ENCODE assay signal across 19 cellular contexts in the genomic region with DNA sequence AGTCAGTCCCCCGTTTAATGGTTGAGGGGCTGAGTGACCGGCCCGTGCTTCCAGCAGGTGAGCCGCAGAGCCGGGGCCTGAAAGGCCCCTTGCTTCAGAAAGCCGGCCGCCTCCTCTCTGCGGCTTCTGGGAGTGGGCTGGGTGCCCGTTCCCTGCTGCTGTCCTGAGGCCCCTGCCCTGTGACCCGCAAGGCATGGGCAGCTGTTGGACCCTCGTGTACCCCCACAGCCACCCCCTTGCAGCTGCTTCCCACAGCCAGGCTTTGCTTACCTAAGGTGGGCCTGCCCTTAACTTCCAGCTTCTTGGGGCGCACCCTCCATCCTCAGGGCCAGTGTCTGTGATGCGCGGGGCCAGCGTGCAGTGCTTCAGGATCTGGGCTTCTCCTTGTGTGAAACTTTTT.
"Had no signal": no experiment of that assay in that cellular context is flagged by ENCODE, and none has a peak within 500 bp of the region (broad histone marks: within the 10 kb centered on the region; RNA-seq: fewer than 3 reads in every experiment).

No MANE protein-coding gene starts in this region.

- H3K36me3 ChIP-seq: ovary had no signal

- H3K27ac ChIP-seq: coronary artery, foreskin keratinocyte, ovary, stomach, transverse colon had no signal

- FAIRE-seq: endothelial cell of umbilical vein, small intestine had no signal

- H3K27me3 ChIP-seq: foreskin keratinocyte, ovary, stomach, transverse colon had no signal

- DNase-seq: effector CD4-positive, alpha-beta T cell; endodermal cell; erythroblast; foreskin keratinocyte; kidney glomerular epithelial cell; mammary epithelial cell; naive thymus-derived CD4-positive, alpha-beta T cell; nephron progenitor cell; ovary; right cardiac atrium; small intestine; stimulated activated CD4-positive, alpha-beta T cell treated with anti-CD3 and anti-CD28 coated beads, Interleukin-12 subunit alpha, Interleukin-12 subunit beta, amount 100 ng/mL, for 4 hours; stimulated activated naive CD4-positive, alpha-beta T cell; stomach; substantia nigra; transverse colon had no signal

- H3K4me3 ChIP-seq: coronary artery, ovary, stomach, thoracic aorta, transverse colon had no signal

- H3K9me3 ChIP-seq: ovary, stomach, thoracic aorta, transverse colon had no signal

- H3K4me1 ChIP-seq: foreskin keratinocyte, stomach, transverse colon had no signal

- ATAC-seq: foreskin keratinocyte; naive thymus-derived CD4-positive, alpha-beta T cell had no signal
